1 cellular context compared by ENCODE assay signal in the genomic region with DNA sequence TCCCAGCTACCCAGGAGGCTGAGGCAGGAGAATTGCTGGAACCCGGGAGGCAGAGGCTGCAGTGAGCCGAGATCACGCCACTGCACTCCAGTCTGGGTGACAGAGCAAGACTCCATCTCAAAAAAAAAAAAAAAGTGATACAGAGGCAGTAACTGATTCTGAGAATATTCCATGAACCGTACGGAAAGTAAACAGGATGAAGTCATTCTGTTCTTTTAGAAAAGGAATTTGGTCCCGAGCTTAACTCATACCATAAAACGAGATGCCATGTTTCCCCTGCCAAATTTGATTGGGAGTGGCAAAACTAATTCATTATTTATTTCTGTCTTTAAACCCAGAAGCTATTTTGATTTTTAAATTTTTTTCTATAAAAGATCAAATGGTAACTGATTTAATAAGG. TPM values are rescaled to one million over a fixed set of nuclear protein-coding genes. Genes with fewer than 3 reads are reported as not detected.
"Had no signal": no experiment of that assay in that cellular context is flagged by ENCODE, and none has a peak within 500 bp of the region (broad histone marks: within the 10 kb centered on the region; RNA-seq: fewer than 3 reads in every experiment).

No MANE protein-coding gene starts in this region.

RNA-seq across cellular contexts. Expression of gene GATM, which starts 11.1 kb away (rescaled TPM):
- total RNA-seq: SJSA1 had no signal
